Comparison of ENCODE assay signal across 16 cellular contexts in the genomic region with DNA sequence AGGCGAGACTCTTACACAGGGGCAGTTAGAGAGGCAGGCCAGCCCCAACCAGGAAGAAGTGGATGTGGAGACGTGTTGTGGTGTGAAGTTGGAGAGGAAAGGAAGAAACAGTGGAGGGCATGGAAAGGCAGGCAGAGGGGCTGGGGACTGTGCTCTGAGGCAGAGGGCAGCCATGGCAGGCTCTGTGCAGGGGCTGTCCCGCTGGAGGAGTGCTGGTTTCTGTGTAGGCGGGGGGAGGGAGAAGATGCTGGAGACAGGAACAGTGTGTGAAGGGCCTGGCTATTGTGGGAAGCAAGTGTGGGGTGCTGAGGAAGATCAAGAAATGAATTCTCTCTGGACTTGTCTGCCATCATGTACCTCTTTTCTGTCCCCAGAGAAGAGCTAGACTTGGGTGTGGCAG. TPM values are rescaled to one million over a fixed set of nuclear protein-coding genes. Genes with fewer than 3 reads are reported as not detected.
DNase-seq lines count a peak whose midpoint lies in the region; ATAC-seq and TF ChIP-seq lines count a peak whose summit lies in the region.
"Had no signal": no experiment of that assay in that cellular context is flagged by ENCODE, and none has a peak within 500 bp of the region (broad histone marks: within the 10 kb centered on the region; RNA-seq: fewer than 3 reads in every experiment).

No MANE protein-coding gene starts in this region.

- DNase-seq in activated naive CD4-positive, alpha-beta T cell treated with anti-CD3 and anti-CD28 coated beads, Interleukin-2, amount 10 ng/mL, durations not matched to agents 7 days and 5 days = no peak
- no peak for DNase-seq in activated CD4-positive, alpha-beta memory T cell treated with anti-CD3 and anti-CD28 coated beads, Interleukin-2, amount 10 ng/mL, durations not matched to agents 7 days and 5 days
- no peak for DNase-seq in endothelial cell (ENCODE audit: low spot score)
- DNase-seq in stimulated activated naive CD8-positive, alpha-beta T cell treated with anti-CD3 and anti-CD28 coated beads, Interleukin-15, amount 100 ng/mL, for 72 hours = no peak
- DNase-seq in NCI-H446 (lab: John Stamatoyannopoulos, UW) = no peak
- DNase-seq: activated CD4-positive, alpha-beta T cell treated with anti-CD3 and anti-CD28 coated beads, Interleukin-2, amount 50 U/mL, for 1 hour; activated gamma-delta T cell; Calu3; effector CD8-positive, alpha-beta T cell; GDM1; KG1; NCI-H1092 treated with DMSO at 0.1 percent for 48 hours; spleen had no signal

- POLR2A ChIA-PET in activated CD4-positive, alpha-beta memory T cell treated with anti-CD3 and anti-CD28 coated beads, Interleukin-2, amount 10 ng/mL, durations not matched to agents 7 days and 5 days (lab: Charles Lee) = no interaction called here

- H3K4me3 Mint-ChIP-seq in activated naive CD4-positive, alpha-beta T cell treated with anti-CD3 and anti-CD28 coated beads, Interleukin-2, amount 50 U/mL, for 24 hours = no peak overlapping the region
- no peak overlapping the region for H3K4me3 Mint-ChIP-seq in activated naive CD4-positive, alpha-beta T cell treated with anti-CD3 and anti-CD28 coated beads, Interleukin-2, amount 10 ng/mL, durations not matched to agents 7 days and 5 days
- H3K4me3 Mint-ChIP-seq in activated CD4-positive, alpha-beta memory T cell treated with anti-CD3 and anti-CD28 coated beads, Interleukin-2, amount 10 ng/mL, durations not matched to agents 7 days and 5 days = no peak overlapping the region
- no peak overlapping the region for H3K4me3 Mint-ChIP-seq in endothelial cell (ENCODE audit: unreplicated experiment)
- no peak overlapping the region for H3K4me3 Mint-ChIP-seq in stimulated activated naive CD8-positive, alpha-beta T cell treated with anti-CD3 and anti-CD28 coated beads, Interleukin-15, amount 100 ng/mL, for 72 hours

- ATAC-seq in stimulated activated naive CD8-positive, alpha-beta T cell treated with anti-CD3 and anti-CD28 coated beads, Interleukin-15, amount 100 ng/mL, for 72 hours = no peak
- no peak for ATAC-seq in GM19463 (IDR thresholded peaks at IDR 0.05; ENCODE audit: unreplicated experiment)
- ATAC-seq in GM18858 (IDR thresholded peaks at IDR 0.05; ENCODE audit: unreplicated experiment) = no peak

- H3K4me1 Mint-ChIP-seq in activated naive CD4-positive, alpha-beta T cell treated with anti-CD3 and anti-CD28 coated beads, Interleukin-2, amount 50 U/mL, for 24 hours = peaks cover 32% of the 10 kb centered on the region
- peaks cover 27% of the 10 kb centered on the region for H3K4me1 Mint-ChIP-seq in activated naive CD4-positive, alpha-beta T cell treated with anti-CD3 and anti-CD28 coated beads, Interleukin-2, amount 10 ng/mL, durations not matched to agents 7 days and 5 days
- peaks cover 17% of the 10 kb centered on the region for H3K4me1 Mint-ChIP-seq in activated CD4-positive, alpha-beta memory T cell treated with anti-CD3 and anti-CD28 coated beads, Interleukin-2, amount 10 ng/mL, durations not matched to agents 7 days and 5 days
- peaks cover 32% of the 10 kb centered on the region for H3K4me1 Mint-ChIP-seq in endothelial cell (ENCODE audit: unreplicated experiment)
- peaks cover 40% of the 10 kb centered on the region for H3K4me1 Mint-ChIP-seq in stimulated activated naive CD8-positive, alpha-beta T cell treated with anti-CD3 and anti-CD28 coated beads, Interleukin-15, amount 100 ng/mL, for 72 hours

- no peaks in the 10 kb centered on the region for H3K36me3 Mint-ChIP-seq in activated naive CD4-positive, alpha-beta T cell treated with anti-CD3 and anti-CD28 coated beads, Interleukin-2, amount 50 U/mL, for 24 hours
- H3K36me3 Mint-ChIP-seq in activated naive CD4-positive, alpha-beta T cell treated with anti-CD3 and anti-CD28 coated beads, Interleukin-2, amount 10 ng/mL, durations not matched to agents 7 days and 5 days = peaks cover 33% of the 10 kb centered on the region
- peaks cover 23% of the 10 kb centered on the region for H3K36me3 Mint-ChIP-seq in activated CD4-positive, alpha-beta memory T cell treated with anti-CD3 and anti-CD28 coated beads, Interleukin-2, amount 10 ng/mL, durations not matched to agents 7 days and 5 days (ENCODE audit: low read depth)
- peaks cover 34% of the 10 kb centered on the region for H3K36me3 Mint-ChIP-seq in endothelial cell (ENCODE audit: low read depth, unreplicated experiment)

- H3K27me3 Mint-ChIP-seq in activated naive CD4-positive, alpha-beta T cell treated with anti-CD3 and anti-CD28 coated beads, Interleukin-2, amount 50 U/mL, for 24 hours = no peaks in the 10 kb centered on the region
- no peaks in the 10 kb centered on the region for H3K27me3 Mint-ChIP-seq in activated naive CD4-positive, alpha-beta T cell treated with anti-CD3 and anti-CD28 coated beads, Interleukin-2, amount 10 ng/mL, durations not matched to agents 7 days and 5 days
- H3K27me3 Mint-ChIP-seq in activated CD4-positive, alpha-beta memory T cell treated with anti-CD3 and anti-CD28 coated beads, Interleukin-2, amount 10 ng/mL, durations not matched to agents 7 days and 5 days = no peaks in the 10 kb centered on the region
- peaks cover 11% of the 10 kb centered on the region for H3K27me3 Mint-ChIP-seq in endothelial cell (ENCODE audit: unreplicated experiment)
- no peaks in the 10 kb centered on the region for H3K27me3 Mint-ChIP-seq in stimulated activated naive CD8-positive, alpha-beta T cell treated with anti-CD3 and anti-CD28 coated beads, Interleukin-15, amount 100 ng/mL, for 72 hours

- H3K27ac Mint-ChIP-seq in activated naive CD4-positive, alpha-beta T cell treated with anti-CD3 and anti-CD28 coated beads, Interleukin-2, amount 50 U/mL, for 24 hours = peak overlapping the region; percentile 83
- no peak overlapping the region for H3K27ac Mint-ChIP-seq in activated naive CD4-positive, alpha-beta T cell treated with anti-CD3 and anti-CD28 coated beads, Interleukin-2, amount 10 ng/mL, durations not matched to agents 7 days and 5 days
- peak overlapping the region; percentile 33 for H3K27ac Mint-ChIP-seq in activated CD4-positive, alpha-beta memory T cell treated with anti-CD3 and anti-CD28 coated beads, Interleukin-2, amount 10 ng/mL, durations not matched to agents 7 days and 5 days
- peak overlapping the region; percentile 16 for H3K27ac Mint-ChIP-seq in endothelial cell (ENCODE audit: unreplicated experiment)
- peak overlapping the region; percentile 87 to 91 for H3K27ac Mint-ChIP-seq in stimulated activated naive CD8-positive, alpha-beta T cell treated with anti-CD3 and anti-CD28 coated beads, Interleukin-15, amount 100 ng/mL, for 72 hours

- H3K9me3 Mint-ChIP-seq in activated naive CD4-positive, alpha-beta T cell treated with anti-CD3 and anti-CD28 coated beads, Interleukin-2, amount 50 U/mL, for 24 hours = no peaks in the 10 kb centered on the region
- no peaks in the 10 kb centered on the region for H3K9me3 Mint-ChIP-seq in activated naive CD4-positive, alpha-beta T cell treated with anti-CD3 and anti-CD28 coated beads, Interleukin-2, amount 10 ng/mL, durations not matched to agents 7 days and 5 days
- H3K9me3 Mint-ChIP-seq in activated CD4-positive, alpha-beta memory T cell treated with anti-CD3 and anti-CD28 coated beads, Interleukin-2, amount 10 ng/mL, durations not matched to agents 7 days and 5 days = no peaks in the 10 kb centered on the region
- H3K9me3 Mint-ChIP-seq in endothelial cell (ENCODE audit: unreplicated experiment) = no peaks in the 10 kb centered on the region
- no peaks in the 10 kb centered on the region for H3K9me3 Mint-ChIP-seq in stimulated activated naive CD8-positive, alpha-beta T cell treated with anti-CD3 and anti-CD28 coated beads, Interleukin-15, amount 100 ng/mL, for 72 hours

- no peak for TF ChIP-seq CTCF in endothelial cell (IDR thresholded peaks at IDR 0.05; ENCODE audit: unreplicated experiment)

- CTCF ChIA-PET in activated naive CD4-positive, alpha-beta T cell treated with anti-CD3 and anti-CD28 coated beads, Interleukin-2, amount 10 ng/mL, durations not matched to agents 7 days and 5 days (lab: Charles Lee) = no interaction called here
- CTCF ChIA-PET in activated CD4-positive, alpha-beta memory T cell treated with anti-CD3 and anti-CD28 coated beads, Interleukin-2, amount 10 ng/mL, durations not matched to agents 7 days and 5 days (lab: Charles Lee) = no interaction called here

RNA-seq across cellular contexts. Expression of a gene that starts 21.0 kb away (rescaled TPM):
- 10 to 100 TPM; 16.7 to 17.2 TPM for total RNA-seq in activated CD4-positive, alpha-beta memory T cell treated with anti-CD3 and anti-CD28 coated beads, Interleukin-2, amount 10 ng/mL, durations not matched to agents 7 days and 5 days
- 16.2 TPM for total RNA-seq in endothelial cell (ENCODE audit: unreplicated experiment)

RNA-seq across cellular contexts. Expression of a gene that starts 28.1 kb away (rescaled TPM):
- total RNA-seq in activated CD4-positive, alpha-beta memory T cell treated with anti-CD3 and anti-CD28 coated beads, Interleukin-2, amount 10 ng/mL, durations not matched to agents 7 days and 5 days = 1,000 to 10,000 TPM; 2,309 to 2,338 TPM
- 3,652 TPM for total RNA-seq in endothelial cell (ENCODE audit: unreplicated experiment)

RNA-seq across cellular contexts. Expression of a gene that starts 28.6 kb away (rescaled TPM):
- total RNA-seq in activated CD4-positive, alpha-beta memory T cell treated with anti-CD3 and anti-CD28 coated beads, Interleukin-2, amount 10 ng/mL, durations not matched to agents 7 days and 5 days = 10 to 100 TPM; 28.9 to 30.0 TPM
- 19.3 TPM for total RNA-seq in endothelial cell (ENCODE audit: unreplicated experiment)
